Comparison of ENCODE assay signal across 2 cellular contexts in genomic region chr18:24420551-24420950, GRCh38.
TF ChIP-seq lines count a peak whose summit lies in the region.

No MANE protein-coding gene starts in this region.

TF ChIP-seq in GM23338, 12 proteins besides CTCF, POLR2A, EP300 and RAD21:
- TF ChIP-seq JUNB (IDR thresholded peaks at IDR 0.05; ENCODE audit: unreplicated experiment) (no peak), EZH2phosphoT487 (IDR thresholded peaks at IDR 0.05; ENCODE audit: unreplicated experiment) (no peak), EZH2 (IDR thresholded peaks at IDR 0.05; ENCODE audit: low read depth, unreplicated experiment) (no peak), ZNF462 (CRISPR knock-in tag; IDR thresholded peaks at IDR 0.05) (no peak), STAT1 (IDR thresholded peaks at IDR 0.05; ENCODE audit: unreplicated experiment) (no peak), NANOG (IDR thresholded peaks at IDR 0.05; ENCODE audit: borderline replicate concordance) (no peak), REST (IDR thresholded peaks at IDR 0.05; ENCODE audit: unreplicated experiment) (no peak), ETS1 (IDR thresholded peaks at IDR 0.05) (no peak), ZNF114 (CRISPR knock-in tag; IDR thresholded peaks at IDR 0.05) (no peak), ZNF331 (CRISPR knock-in tag; IDR thresholded peaks at IDR 0.05; ENCODE audit: low read depth) (no peak), CREB1 (CRISPR knock-in tag; IDR thresholded peaks at IDR 0.05; ENCODE audit: low read depth) (no peak), POLR2AphosphoS5 (IDR thresholded peaks at IDR 0.05; ENCODE audit: low read depth) (no peak)
TF ChIP-seq in GM23338: peak in this region for 0.

TF ChIP-seq in H1, 55 proteins besides CTCF, POLR2A, EP300 and RAD21:
- TF ChIP-seq NANOG (IDR thresholded peaks at IDR 0.05; ENCODE audit: insufficient read depth, low read depth, low read length, poor library complexity, severe bottlenecking) (no peak), SUZ12 (IDR thresholded peaks at IDR 0.05; ENCODE audit: low read length) (no peak), E2F6 (IDR thresholded peaks at IDR 0.05) (no peak), SP2 (IDR thresholded peaks at IDR 0.05; ENCODE audit: low read length) (no peak), GTF2F1 (IDR thresholded peaks at IDR 0.05; ENCODE audit: borderline replicate concordance, low read depth, low read length) (no peak), RBBP5 (IDR thresholded peaks at IDR 0.05; ENCODE audit: borderline replicate concordance, low read depth, low read length) (no peak), RXRA (IDR thresholded peaks at IDR 0.05; ENCODE audit: insufficient read depth, low read depth, low read length) (no peak)
